In the genomic region with DNA sequence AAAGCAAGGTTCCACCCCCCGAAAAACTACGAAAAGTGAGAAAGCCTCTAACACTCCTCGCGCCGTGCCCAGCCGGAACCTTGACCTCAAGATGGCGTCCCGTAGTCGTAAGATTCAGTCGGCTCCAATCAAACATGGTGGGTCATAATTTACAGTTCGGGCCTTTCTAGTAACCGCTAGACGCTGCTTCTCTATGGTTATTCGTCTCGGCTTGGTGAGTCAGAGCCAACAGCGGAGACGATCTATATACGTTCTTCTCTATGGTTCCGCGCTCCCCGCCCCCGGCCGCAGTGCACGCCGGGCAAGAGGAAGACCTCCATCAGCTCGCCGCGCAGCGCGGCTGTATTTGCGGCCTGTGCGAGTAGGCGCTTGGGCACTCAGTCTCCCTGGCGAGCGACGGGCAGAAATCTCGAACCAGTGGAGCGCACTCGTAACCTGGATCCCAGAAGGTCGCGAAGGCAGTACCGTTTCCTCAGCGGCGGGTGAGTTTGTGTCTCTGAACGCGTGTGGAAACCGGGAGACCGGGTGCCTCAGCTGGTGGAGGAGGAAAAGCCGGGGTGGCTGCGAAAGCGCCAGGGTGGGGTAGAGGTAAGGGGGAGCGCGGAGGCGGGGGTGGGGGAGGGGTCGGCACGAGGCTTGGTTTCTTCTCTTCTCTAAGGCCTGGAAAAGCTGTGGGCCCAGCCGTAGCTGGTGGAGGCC, we compare ENCODE assay signal across 1 cellular context.
TF ChIP-seq lines count a peak whose summit lies in the region.

A gene (plus strand): TSS at position 311 of the 699 bp plus-strand sequence. CDS start 13,108 bp downstream, outside the sequence.

TF ChIP-seq in K562, 482 proteins besides CTCF, POLR2A, EP300 and RAD21 (continued from another document and continues in another):
- TF ChIP-seq, protein P1, sequence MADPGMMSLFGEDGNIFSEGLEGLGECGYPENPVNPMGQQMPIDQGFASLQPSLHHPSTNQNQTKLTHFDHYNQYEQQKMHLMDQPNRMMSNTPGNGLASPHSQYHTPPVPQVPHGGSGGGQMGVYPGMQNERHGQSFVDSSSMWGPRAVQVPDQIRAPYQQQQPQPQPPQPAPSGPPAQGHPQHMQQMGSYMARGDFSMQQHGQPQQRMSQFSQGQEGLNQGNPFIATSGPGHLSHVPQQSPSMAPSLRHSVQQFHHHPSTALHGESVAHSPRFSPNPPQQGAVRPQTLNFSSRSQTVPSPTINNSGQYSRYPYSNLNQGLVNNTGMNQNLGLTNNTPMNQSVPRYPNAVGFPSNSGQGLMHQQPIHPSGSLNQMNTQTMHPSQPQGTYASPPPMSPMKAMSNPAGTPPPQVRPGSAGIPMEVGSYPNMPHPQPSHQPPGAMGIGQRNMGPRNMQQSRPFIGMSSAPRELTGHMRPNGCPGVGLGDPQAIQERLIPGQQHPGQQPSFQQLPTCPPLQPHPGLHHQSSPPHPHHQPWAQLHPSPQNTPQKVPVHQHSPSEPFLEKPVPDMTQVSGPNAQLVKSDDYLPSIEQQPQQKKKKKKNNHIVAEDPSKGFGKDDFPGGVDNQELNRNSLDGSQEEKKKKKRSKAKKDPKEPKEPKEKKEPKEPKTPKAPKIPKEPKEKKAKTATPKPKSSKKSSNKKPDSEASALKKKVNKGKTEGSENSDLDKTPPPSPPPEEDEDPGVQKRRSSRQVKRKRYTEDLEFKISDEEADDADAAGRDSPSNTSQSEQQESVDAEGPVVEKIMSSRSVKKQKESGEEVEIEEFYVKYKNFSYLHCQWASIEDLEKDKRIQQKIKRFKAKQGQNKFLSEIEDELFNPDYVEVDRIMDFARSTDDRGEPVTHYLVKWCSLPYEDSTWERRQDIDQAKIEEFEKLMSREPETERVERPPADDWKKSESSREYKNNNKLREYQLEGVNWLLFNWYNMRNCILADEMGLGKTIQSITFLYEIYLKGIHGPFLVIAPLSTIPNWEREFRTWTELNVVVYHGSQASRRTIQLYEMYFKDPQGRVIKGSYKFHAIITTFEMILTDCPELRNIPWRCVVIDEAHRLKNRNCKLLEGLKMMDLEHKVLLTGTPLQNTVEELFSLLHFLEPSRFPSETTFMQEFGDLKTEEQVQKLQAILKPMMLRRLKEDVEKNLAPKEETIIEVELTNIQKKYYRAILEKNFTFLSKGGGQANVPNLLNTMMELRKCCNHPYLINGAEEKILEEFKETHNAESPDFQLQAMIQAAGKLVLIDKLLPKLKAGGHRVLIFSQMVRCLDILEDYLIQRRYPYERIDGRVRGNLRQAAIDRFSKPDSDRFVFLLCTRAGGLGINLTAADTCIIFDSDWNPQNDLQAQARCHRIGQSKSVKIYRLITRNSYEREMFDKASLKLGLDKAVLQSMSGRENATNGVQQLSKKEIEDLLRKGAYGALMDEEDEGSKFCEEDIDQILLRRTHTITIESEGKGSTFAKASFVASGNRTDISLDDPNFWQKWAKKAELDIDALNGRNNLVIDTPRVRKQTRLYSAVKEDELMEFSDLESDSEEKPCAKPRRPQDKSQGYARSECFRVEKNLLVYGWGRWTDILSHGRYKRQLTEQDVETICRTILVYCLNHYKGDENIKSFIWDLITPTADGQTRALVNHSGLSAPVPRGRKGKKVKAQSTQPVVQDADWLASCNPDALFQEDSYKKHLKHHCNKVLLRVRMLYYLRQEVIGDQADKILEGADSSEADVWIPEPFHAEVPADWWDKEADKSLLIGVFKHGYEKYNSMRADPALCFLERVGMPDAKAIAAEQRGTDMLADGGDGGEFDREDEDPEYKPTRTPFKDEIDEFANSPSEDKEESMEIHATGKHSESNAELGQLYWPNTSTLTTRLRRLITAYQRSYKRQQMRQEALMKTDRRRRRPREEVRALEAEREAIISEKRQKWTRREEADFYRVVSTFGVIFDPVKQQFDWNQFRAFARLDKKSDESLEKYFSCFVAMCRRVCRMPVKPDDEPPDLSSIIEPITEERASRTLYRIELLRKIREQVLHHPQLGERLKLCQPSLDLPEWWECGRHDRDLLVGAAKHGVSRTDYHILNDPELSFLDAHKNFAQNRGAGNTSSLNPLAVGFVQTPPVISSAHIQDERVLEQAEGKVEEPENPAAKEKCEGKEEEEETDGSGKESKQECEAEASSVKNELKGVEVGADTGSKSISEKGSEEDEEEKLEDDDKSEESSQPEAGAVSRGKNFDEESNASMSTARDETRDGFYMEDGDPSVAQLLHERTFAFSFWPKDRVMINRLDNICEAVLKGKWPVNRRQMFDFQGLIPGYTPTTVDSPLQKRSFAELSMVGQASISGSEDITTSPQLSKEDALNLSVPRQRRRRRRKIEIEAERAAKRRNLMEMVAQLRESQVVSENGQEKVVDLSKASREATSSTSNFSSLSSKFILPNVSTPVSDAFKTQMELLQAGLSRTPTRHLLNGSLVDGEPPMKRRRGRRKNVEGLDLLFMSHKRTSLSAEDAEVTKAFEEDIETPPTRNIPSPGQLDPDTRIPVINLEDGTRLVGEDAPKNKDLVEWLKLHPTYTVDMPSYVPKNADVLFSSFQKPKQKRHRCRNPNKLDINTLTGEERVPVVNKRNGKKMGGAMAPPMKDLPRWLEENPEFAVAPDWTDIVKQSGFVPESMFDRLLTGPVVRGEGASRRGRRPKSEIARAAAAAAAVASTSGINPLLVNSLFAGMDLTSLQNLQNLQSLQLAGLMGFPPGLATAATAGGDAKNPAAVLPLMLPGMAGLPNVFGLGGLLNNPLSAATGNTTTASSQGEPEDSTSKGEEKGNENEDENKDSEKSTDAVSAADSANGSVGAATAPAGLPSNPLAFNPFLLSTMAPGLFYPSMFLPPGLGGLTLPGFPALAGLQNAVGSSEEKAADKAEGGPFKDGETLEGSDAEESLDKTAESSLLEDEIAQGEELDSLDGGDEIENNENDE (IDR thresholded peaks at IDR 0.05; ENCODE audit: low read depth, low read length) = no peak
- TF ChIP-seq KHSRP (IDR thresholded peaks at IDR 0.05) (no peak), NFATC3 (IDR thresholded peaks at IDR 0.05) (no peak), ESRRA (IDR thresholded peaks at IDR 0.05; ENCODE audit: borderline replicate concordance, low read depth) (peak; percentile 78; the same call in 1 of the 2 replicates), ZNF140 (CRISPR knock-in tag; IDR thresholded peaks at IDR 0.05) (no peak), SAP30 (IDR thresholded peaks at IDR 0.05; ENCODE audit: borderline replicate concordance, insufficient read depth, low read depth, low read length, poor library complexity, severe bottlenecking) (peak; percentile 33), ETS2 (tag; IDR thresholded peaks at IDR 0.05; ENCODE audit: borderline replicate concordance, poor library complexity, severe bottlenecking) (no peak), HDAC6 (IDR thresholded peaks at IDR 0.05; ENCODE audit: low read depth, low read length) (no peak), FOXM1 (IDR thresholded peaks at IDR 0.05; ENCODE audit: low read depth) (no peak), FOXM1 (CRISPR knock-in tag; IDR thresholded peaks at IDR 0.05; ENCODE audit: low read depth) (no peak), YY1 (IDR thresholded peaks at IDR 0.05; ENCODE audit: borderline replicate concordance in 1 of 3, control insufficient read depth in 1 of 3, extremely low read depth in 1 of 3, insufficient read depth in 3 of 3, insufficient read length in 1 of 3, insufficient replicate concordance in 2 of 3, low read depth in 1 of 3, low read length in 2 of 3) (peak; percentile 75 to 97 (median 92)), JUN (IDR thresholded peaks at IDR 0.05; ENCODE audit: borderline replicate concordance, low read depth, low read length) (peak; percentile 82; the same call in 1 of the 2 replicates), JUN (CRISPR knock-in tag; IDR thresholded peaks at IDR 0.05; ENCODE audit: borderline replicate concordance) (peak; percentile 79; the same call in 1 of the 2 replicates), ZNF41 (CRISPR knock-in tag; conservative IDR thresholded peaks at IDR 0.05) (no peak), POLR2B (IDR thresholded peaks at IDR 0.05; ENCODE audit: low read depth, partially characterized antibody) (peak; percentile 97), ZNF583 (CRISPR knock-in tag; IDR thresholded peaks at IDR 0.05) (no peak), ATF1 (CRISPR knock-in tag; IDR thresholded peaks at IDR 0.05) (no peak), ATF1 (tag; IDR thresholded peaks at IDR 0.05) (peak; percentile 86), ARHGAP35 (IDR thresholded peaks at IDR 0.05; ENCODE audit: partially characterized antibody) (no peak), RUNX1 (IDR thresholded peaks at IDR 0.05; ENCODE audit: low read depth) (no peak), WHSC1 (IDR thresholded peaks at IDR 0.05; ENCODE audit: low read length) (no peak), NFIC (IDR thresholded peaks at IDR 0.05) (peak; percentile 60)
- TF ChIP-seq, protein P2, sequence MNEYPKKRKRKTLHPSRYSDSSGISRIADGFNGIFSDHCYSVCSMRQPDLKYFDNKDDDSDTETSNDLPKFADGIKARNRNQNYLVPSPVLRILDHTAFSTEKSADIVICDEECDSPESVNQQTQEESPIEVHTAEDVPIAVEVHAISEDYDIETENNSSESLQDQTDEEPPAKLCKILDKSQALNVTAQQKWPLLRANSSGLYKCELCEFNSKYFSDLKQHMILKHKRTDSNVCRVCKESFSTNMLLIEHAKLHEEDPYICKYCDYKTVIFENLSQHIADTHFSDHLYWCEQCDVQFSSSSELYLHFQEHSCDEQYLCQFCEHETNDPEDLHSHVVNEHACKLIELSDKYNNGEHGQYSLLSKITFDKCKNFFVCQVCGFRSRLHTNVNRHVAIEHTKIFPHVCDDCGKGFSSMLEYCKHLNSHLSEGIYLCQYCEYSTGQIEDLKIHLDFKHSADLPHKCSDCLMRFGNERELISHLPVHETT (CRISPR knock-in tag; conservative IDR thresholded peaks at IDR 0.05 in 1 of 2, IDR thresholded peaks at IDR 0.05 in 1 of 2) = peak in 1 of 2 experiments; percentile 67; a peak in 1 of 4 replicates
- TF ChIP-seq, protein P3, sequence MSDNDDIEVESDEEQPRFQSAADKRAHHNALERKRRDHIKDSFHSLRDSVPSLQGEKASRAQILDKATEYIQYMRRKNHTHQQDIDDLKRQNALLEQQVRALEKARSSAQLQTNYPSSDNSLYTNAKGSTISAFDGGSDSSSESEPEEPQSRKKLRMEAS (CRISPR knock-in tag; IDR thresholded peaks at IDR 0.05) = peak; percentile 54; the same call in 1 of the 2 replicates
- TF ChIP-seq, protein P4, sequence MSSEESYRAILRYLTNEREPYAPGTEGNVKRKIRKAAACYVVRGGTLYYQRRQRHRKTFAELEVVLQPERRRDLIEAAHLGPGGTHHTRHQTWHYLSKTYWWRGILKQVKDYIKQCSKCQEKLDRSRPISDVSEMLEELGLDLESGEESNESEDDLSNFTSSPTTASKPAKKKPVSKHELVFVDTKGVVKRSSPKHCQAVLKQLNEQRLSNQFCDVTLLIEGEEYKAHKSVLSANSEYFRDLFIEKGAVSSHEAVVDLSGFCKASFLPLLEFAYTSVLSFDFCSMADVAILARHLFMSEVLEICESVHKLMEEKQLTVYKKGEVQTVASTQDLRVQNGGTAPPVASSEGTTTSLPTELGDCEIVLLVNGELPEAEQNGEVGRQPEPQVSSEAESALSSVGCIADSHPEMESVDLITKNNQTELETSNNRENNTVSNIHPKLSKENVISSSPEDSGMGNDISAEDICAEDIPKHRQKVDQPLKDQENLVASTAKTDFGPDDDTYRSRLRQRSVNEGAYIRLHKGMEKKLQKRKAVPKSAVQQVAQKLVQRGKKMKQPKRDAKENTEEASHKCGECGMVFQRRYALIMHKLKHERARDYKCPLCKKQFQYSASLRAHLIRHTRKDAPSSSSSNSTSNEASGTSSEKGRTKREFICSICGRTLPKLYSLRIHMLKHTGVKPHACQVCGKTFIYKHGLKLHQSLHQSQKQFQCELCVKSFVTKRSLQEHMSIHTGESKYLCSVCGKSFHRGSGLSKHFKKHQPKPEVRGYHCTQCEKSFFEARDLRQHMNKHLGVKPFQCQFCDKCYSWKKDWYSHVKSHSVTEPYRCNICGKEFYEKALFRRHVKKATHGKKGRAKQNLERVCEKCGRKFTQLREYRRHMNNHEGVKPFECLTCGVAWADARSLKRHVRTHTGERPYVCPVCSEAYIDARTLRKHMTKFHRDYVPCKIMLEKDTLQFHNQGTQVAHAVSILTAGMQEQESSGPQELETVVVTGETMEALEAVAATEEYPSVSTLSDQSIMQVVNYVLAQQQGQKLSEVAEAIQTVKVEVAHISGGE (CRISPR knock-in tag; IDR thresholded peaks at IDR 0.05) = peak in 1 of 3 experiments; percentile 60; a peak in 1 of 6 replicates
- TF ChIP-seq, protein P5, sequence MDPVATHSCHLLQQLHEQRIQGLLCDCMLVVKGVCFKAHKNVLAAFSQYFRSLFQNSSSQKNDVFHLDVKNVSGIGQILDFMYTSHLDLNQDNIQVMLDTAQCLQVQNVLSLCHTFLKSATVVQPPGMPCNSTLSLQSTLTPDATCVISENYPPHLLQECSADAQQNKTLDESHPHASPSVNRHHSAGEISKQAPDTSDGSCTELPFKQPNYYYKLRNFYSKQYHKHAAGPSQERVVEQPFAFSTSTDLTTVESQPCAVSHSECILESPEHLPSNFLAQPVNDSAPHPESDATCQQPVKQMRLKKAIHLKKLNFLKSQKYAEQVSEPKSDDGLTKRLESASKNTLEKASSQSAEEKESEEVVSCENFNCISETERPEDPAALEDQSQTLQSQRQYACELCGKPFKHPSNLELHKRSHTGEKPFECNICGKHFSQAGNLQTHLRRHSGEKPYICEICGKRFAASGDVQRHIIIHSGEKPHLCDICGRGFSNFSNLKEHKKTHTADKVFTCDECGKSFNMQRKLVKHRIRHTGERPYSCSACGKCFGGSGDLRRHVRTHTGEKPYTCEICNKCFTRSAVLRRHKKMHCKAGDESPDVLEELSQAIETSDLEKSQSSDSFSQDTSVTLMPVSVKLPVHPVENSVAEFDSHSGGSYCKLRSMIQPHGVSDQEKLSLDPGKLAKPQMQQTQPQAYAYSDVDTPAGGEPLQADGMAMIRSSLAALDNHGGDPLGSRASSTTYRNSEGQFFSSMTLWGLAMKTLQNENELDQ (CRISPR knock-in tag; IDR thresholded peaks at IDR 0.05; ENCODE audit: borderline replicate concordance) = no peak
- TF ChIP-seq, protein P6, sequence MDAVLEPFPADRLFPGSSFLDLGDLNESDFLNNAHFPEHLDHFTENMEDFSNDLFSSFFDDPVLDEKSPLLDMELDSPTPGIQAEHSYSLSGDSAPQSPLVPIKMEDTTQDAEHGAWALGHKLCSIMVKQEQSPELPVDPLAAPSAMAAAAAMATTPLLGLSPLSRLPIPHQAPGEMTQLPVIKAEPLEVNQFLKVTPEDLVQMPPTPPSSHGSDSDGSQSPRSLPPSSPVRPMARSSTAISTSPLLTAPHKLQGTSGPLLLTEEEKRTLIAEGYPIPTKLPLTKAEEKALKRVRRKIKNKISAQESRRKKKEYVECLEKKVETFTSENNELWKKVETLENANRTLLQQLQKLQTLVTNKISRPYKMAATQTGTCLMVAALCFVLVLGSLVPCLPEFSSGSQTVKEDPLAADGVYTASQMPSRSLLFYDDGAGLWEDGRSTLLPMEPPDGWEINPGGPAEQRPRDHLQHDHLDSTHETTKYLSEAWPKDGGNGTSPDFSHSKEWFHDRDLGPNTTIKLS (IDR thresholded peaks at IDR 0.05; ENCODE audit: borderline replicate concordance, low read depth) = peak; percentile 87; the same call in 1 of the 2 replicates
- TF ChIP-seq, protein P7, sequence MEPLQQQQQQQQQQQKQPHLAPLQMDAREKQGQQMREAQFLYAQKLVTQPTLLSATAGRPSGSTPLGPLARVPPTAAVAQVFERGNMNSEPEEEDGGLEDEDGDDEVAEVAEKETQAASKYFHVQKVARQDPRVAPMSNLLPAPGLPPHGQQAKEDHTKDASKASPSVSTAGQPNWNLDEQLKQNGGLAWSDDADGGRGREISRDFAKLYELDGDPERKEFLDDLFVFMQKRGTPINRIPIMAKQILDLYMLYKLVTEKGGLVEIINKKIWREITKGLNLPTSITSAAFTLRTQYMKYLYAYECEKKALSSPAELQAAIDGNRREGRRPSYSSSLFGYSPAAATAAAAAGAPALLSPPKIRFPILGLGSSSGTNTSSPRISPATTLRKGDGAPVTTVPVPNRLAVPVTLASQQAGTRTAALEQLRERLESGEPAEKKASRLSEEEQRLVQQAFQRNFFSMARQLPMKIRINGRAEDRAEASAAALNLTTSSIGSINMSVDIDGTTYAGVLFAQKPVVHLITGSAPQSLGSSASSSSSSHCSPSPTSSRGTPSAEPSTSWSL (CRISPR knock-in tag; IDR thresholded peaks at IDR 0.05; ENCODE audit: borderline replicate concordance) = no peak
